ENCODE assay signal across 20 cellular contexts in genomic region chr5:178227138-178227659, GRCh38. TPM values are rescaled to one million over a fixed set of nuclear protein-coding genes. Genes with fewer than 3 reads are reported as not detected.
DNase-seq lines count a peak whose midpoint lies in the region; ATAC-seq and TF ChIP-seq lines count a peak whose summit lies in the region.
"Had no signal": no experiment of that assay in that cellular context is flagged by ENCODE, and none has a peak within 500 bp of the region (broad histone marks: within the 10 kb centered on the region; RNA-seq: fewer than 3 reads in every experiment).

No MANE protein-coding gene starts in this region.

- TF ChIP-seq EP300 in stomach (IDR thresholded peaks at IDR 0.05), result no peak

- H3K4me3 Mint-ChIP-seq in CD4-positive, alpha-beta memory T cell, result peak overlapping the region in 2 of 8 donors; percentile 11 to 40
- peak overlapping the region in 6 of 10 donors; percentile 5 to 74 (median 24) for H3K4me3 Mint-ChIP-seq in naive thymus-derived CD4-positive, alpha-beta T cell

- WGBS in GM23248 (ENCODE audit: low coverage in 1 of 2, low lambda C conversion rate in 2 of 2, missing lambda C conversion rate in 2 of 2), 2 experiments, result 87 to 96% methylated on average over 4 of the region's 4 CpGs
- 87 to 98% (median 95%) methylated on average over 4 of the region's 4 CpGs for WGBS in stomach, 5 donors

- H3K4me2 ChIP-seq in GM23248 (ENCODE audit: unreplicated experiment), result no peak overlapping the region
- H3K4me2 ChIP-seq: BLaER1, PC-9 had no signal

- TF ChIP-seq CTCF in astrocyte of the spinal cord (IDR thresholded peaks at IDR 0.05; ENCODE audit: low read depth, low read length) (no peak), stomach (IDR thresholded peaks at IDR 0.05) (no peak), GM10248 (IDR thresholded peaks at IDR 0.05; ENCODE audit: control extremely low read depth, extremely low read depth, low read depth, missing control alignments) (no peak)

- H4K20me1 ChIP-seq in GM23248 (ENCODE audit: insufficient read depth), result no peaks in the 10 kb centered on the region

- no peaks in the 10 kb centered on the region for H3F3A ChIP-seq in GM23248 (ENCODE audit: insufficient read depth)

- no peaks in the 10 kb centered on the region for H3K27me3 Mint-ChIP-seq in CD4-positive, alpha-beta memory T cell
- no peaks in the 10 kb centered on the region for H3K27me3 Mint-ChIP-seq in naive thymus-derived CD4-positive, alpha-beta T cell

- intact Hi-C loops in CD4-positive, alpha-beta memory T cell (cut with micrococcal nuclease), result no loop called here
- intact Hi-C loops in naive thymus-derived CD4-positive, alpha-beta T cell (cut with micrococcal nuclease), result no loop called here
- intact Hi-C loops in stomach (cut with DNase I; ENCODE audit: low total_unique reads), result no loop called here

- H3K27ac ChIP-seq in CD4-positive, alpha-beta memory T cell (ENCODE audit: low read depth, low read length), result no peak overlapping the region
- H3K27ac ChIP-seq in GM23248 (no peak overlapping the region), stomach (no peak overlapping the region)
- H3K27ac ChIP-seq in naive thymus-derived CD4-positive, alpha-beta T cell (ENCODE audit: low read depth, low read length), result no peak overlapping the region
- H3K27ac ChIP-seq: BLaER1, body of pancreas, PC-9 had no signal

- peaks cover 39% of the 10 kb centered on the region for H3K79me2 ChIP-seq in GM23248 (ENCODE audit: insufficient read depth)

- H3K27ac Mint-ChIP-seq in CD4-positive, alpha-beta memory T cell, result peak overlapping the region in 4 of 7 donors; percentile 1 to 84 (median 36)
- peak overlapping the region in 6 of 9 donors; percentile 2 to 52 (median 22) for H3K27ac Mint-ChIP-seq in naive thymus-derived CD4-positive, alpha-beta T cell

- no peak overlapping the region for H2AFZ ChIP-seq in GM23248
- H2AFZ ChIP-seq: PC-9 had no signal

- no peak for TF ChIP-seq POLR2A in stomach (IDR thresholded peaks at IDR 0.05)

- peaks cover 54% of the 10 kb centered on the region for H3K36me3 ChIP-seq in CD4-positive, alpha-beta memory T cell (ENCODE audit: insufficient read depth, low read length)
- H3K36me3 ChIP-seq in GM23248 (ENCODE audit: low read depth) (peaks cover 19% of the 10 kb centered on the region; the same call in 1 of the 2 replicates), stomach (peaks cover 38 to 92% (median 77%) of the 10 kb centered on the region in 4 donors)
- peaks cover 5 to 72% (median 7%) of the 10 kb centered on the region in 3 experiments for H3K36me3 ChIP-seq in naive thymus-derived CD4-positive, alpha-beta T cell (ENCODE audit: control insufficient read depth in 2 of 3, insufficient read depth in 3 of 3, low read length in 3 of 3)

- in situ Hi-C loops in GM23248 (cut with MboI) (no loop called here), astrocyte of the spinal cord (cut with HindIII; ENCODE audit: low sequenced_read_pairs) (no loop called here)

- H3K27me3 ChIP-seq in CD4-positive, alpha-beta memory T cell (ENCODE audit: insufficient read depth, low read length), result no peaks in the 10 kb centered on the region
- H3K27me3 ChIP-seq in GM23248 (replicated peaks; ENCODE audit: insufficient read depth) (no peaks in the 10 kb centered on the region), stomach (no peaks in the 10 kb centered on the region)
- no peaks in the 10 kb centered on the region for H3K27me3 ChIP-seq in naive thymus-derived CD4-positive, alpha-beta T cell (ENCODE audit: control insufficient read depth in 2 of 2, insufficient read depth in 2 of 2, low read length in 2 of 2)
- H3K27me3 ChIP-seq: BLaER1, body of pancreas had no signal

- no peak overlapping the region for H3K4me3 ChIP-seq in CD4-positive, alpha-beta memory T cell (ENCODE audit: low read length in 2 of 2)
- H3K4me3 ChIP-seq in GM23248 (no peak overlapping the region), astrocyte of the spinal cord (ENCODE audit: low read depth, low read length) (no peak overlapping the region), stomach (no peak overlapping the region)
- H3K4me3 ChIP-seq in naive thymus-derived CD4-positive, alpha-beta T cell (ENCODE audit: low read length), result no peak overlapping the region
- H3K4me3 ChIP-seq: BLaER1, body of pancreas, PC-9 had no signal

- H3K36me3 Mint-ChIP-seq in CD4-positive, alpha-beta memory T cell, result peaks cover 53 to 73% of the 10 kb centered on the region in 2 donors
- H3K36me3 Mint-ChIP-seq in naive thymus-derived CD4-positive, alpha-beta T cell, result peaks cover 16 to 59% (median 33%) of the 10 kb centered on the region in 5 donors

- H3K9ac ChIP-seq in GM23248, result no peak overlapping the region
- H3K9ac ChIP-seq: BLaER1 had no signal

- peaks cover 41 to 74% (median 54%) of the 10 kb centered on the region in 4 donors for H3K4me1 Mint-ChIP-seq in CD4-positive, alpha-beta memory T cell
- peaks cover 46 to 71% (median 56%) of the 10 kb centered on the region in 7 donors for H3K4me1 Mint-ChIP-seq in naive thymus-derived CD4-positive, alpha-beta T cell

- no peaks in the 10 kb centered on the region for H3K9me3 Mint-ChIP-seq in CD4-positive, alpha-beta memory T cell
- peaks cover 0 to 3% (median 0%) of the 10 kb centered on the region in 11 donors for H3K9me3 Mint-ChIP-seq in naive thymus-derived CD4-positive, alpha-beta T cell
- H3K9me3 Mint-ChIP-seq: H9 had no signal

- H3K4me1 ChIP-seq in CD4-positive, alpha-beta memory T cell (ENCODE audit: insufficient read depth, low read length), result peaks cover 29% of the 10 kb centered on the region
- H3K4me1 ChIP-seq in GM23248 (ENCODE audit: insufficient read depth), result peaks cover 7% of the 10 kb centered on the region
- H3K4me1 ChIP-seq in naive thymus-derived CD4-positive, alpha-beta T cell (ENCODE audit: control insufficient read depth in 2 of 2, insufficient read depth in 2 of 2, low read length in 2 of 2), result peaks cover 20% of the 10 kb centered on the region in 2 donors
- H3K4me1 ChIP-seq in stomach, result peaks cover 11 to 54% (median 26%) of the 10 kb centered on the region in 4 donors

- POLR2A ChIA-PET in CD4-positive, alpha-beta memory T cell (lab: Charles Lee; ENCODE audit: partially characterized antibody), result interaction anchor here (1.4 to 7.7 kb wide), 2 partner anchors 12 to 21 kb away, joined by 3 to 72 read pairs; partner anchors contain the start of gene HNRNPAB
- POLR2A ChIA-PET in naive thymus-derived CD4-positive, alpha-beta T cell (lab: Charles Lee), result interaction anchor here (0.9 to 2.4 kb wide), 3 partner anchors 12 to 23 kb away, joined by 3 to 11 read pairs (median 5); partner anchors contain the start of gene HNRNPAB
- POLR2A ChIA-PET in GM10248 (lab: Yijun Ruan, JAX), result interaction anchor here (1.5 kb wide), 1 partner anchor 20 kb away, joined by 3 read pairs; no protein-coding TSS in a partner anchor

- no peaks in the 10 kb centered on the region for H3K9me2 ChIP-seq in GM23248 (ENCODE audit: insufficient read depth)

- CTCF ChIA-PET in CD4-positive, alpha-beta memory T cell (lab: Charles Lee; ENCODE audit: partially characterized antibody), result no interaction called here
- CTCF ChIA-PET in naive thymus-derived CD4-positive, alpha-beta T cell (lab: Charles Lee), result no interaction called here
- CTCF ChIA-PET in GM10248 (lab: Yijun Ruan, JAX), result no interaction called here

- ATAC-seq in naive thymus-derived CD4-positive, alpha-beta T cell, result no peak
- ATAC-seq: body of pancreas had no signal

- DNase-seq in CD4-positive, alpha-beta memory T cell, result no peak
- DNase-seq in GM23248 (peak; percentile 51), astrocyte of the spinal cord (ENCODE audit: low read depth, low spot score) (peak; percentile 59), stomach (no peak), GM10248 (ENCODE audit: extremely low spot score) (no peak), NCI-H226 (no peak)
- DNase-seq in naive thymus-derived CD4-positive, alpha-beta T cell, result no peak
- DNase-seq in stimulated activated CD4-positive, alpha-beta T cell treated with anti-CD3 and anti-CD28 coated beads, Interleukin-4, amount 100 ng/mL, for 24 hours, result no peak
- DNase-seq: activated CD4-positive, CD25-positive, alpha-beta regulatory T cell; body of pancreas; effector memory CD4-positive, alpha-beta T cell; foreskin melanocyte; H9; midbrain; NCI-H187; NCI-H524 treated with DMSO at 0.1 percent for 48 hours; PC-9; trophoblast cell had no signal

- H3K9me3 ChIP-seq in CD4-positive, alpha-beta memory T cell (ENCODE audit: control insufficient read depth in 1 of 2, low read length in 2 of 2), result no peaks in the 10 kb centered on the region
- H3K9me3 ChIP-seq in GM23248 (ENCODE audit: low read depth), result no peaks in the 10 kb centered on the region
- H3K9me3 ChIP-seq in naive thymus-derived CD4-positive, alpha-beta T cell (ENCODE audit: control insufficient read depth in 2 of 3, low read length in 3 of 3), result no peaks in the 10 kb centered on the region
- no peaks in the 10 kb centered on the region for H3K9me3 ChIP-seq in stomach
- H3K9me3 ChIP-seq: BLaER1, body of pancreas had no signal

RNA-seq across cellular contexts. Expression of gene PHYKPL, which starts 5.4 kb away (rescaled TPM):
- 100 to 1,000 TPM; 234 to 251 TPM for total RNA-seq in CD4-positive, alpha-beta memory T cell
- polyA plus RNA-seq in CD4-positive, alpha-beta memory T cell, result 10 to 100 TPM; 38.7 to 44.6 TPM
- total RNA-seq in GM23248 (2014; rRNA removed; shearing (Covaris generic)), result 12.1 and 28.9 TPM in 2 replicates
- polyA plus RNA-seq in GM23248 (2016; fragmentation: Nextera tagmentation; extraction: Ambion mirVana), result 18.4 and 22.9 TPM in 2 replicates
- total RNA-seq in naive thymus-derived CD4-positive, alpha-beta T cell, result 100 to 1,000 TPM; 107 to 265 (median 176) TPM
- polyA plus RNA-seq in naive thymus-derived CD4-positive, alpha-beta T cell, result 10 to 100 TPM; 38.8 to 50.2 TPM
- 100 to 1,000 TPM in 2 of 5 donors, 10 to 100 TPM in 3; 32.1 to 262 (median 56.2) TPM for total RNA-seq in stomach
- 10 to 100 TPM; 22.9 to 38.3 (median 25.9) TPM for polyA plus RNA-seq in stomach

RNA-seq across cellular contexts. Expression of gene HNRNPAB, which starts 22.9 kb away (rescaled TPM):
- total RNA-seq in CD4-positive, alpha-beta memory T cell, result 10 to 100 TPM; 82.1 to 85.3 TPM
- polyA plus RNA-seq in CD4-positive, alpha-beta memory T cell, result 10 to 100 TPM; 29.4 to 75.3 TPM
- 47.6 and 53.4 TPM in 2 replicates for total RNA-seq in GM23248 (2014; rRNA removed; shearing (Covaris generic))
- polyA plus RNA-seq in GM23248 (2016; fragmentation: Nextera tagmentation; extraction: Ambion mirVana), result 111 and 117 TPM in 2 replicates
- 100 to 1,000 TPM in 1 of 5 experiments, 10 to 100 TPM in 4; 68.9 to 197 (median 82.6) TPM for total RNA-seq in naive thymus-derived CD4-positive, alpha-beta T cell
- polyA plus RNA-seq in naive thymus-derived CD4-positive, alpha-beta T cell, result 10 to 100 TPM; 40.6 to 62.4 TPM
- total RNA-seq in stomach, result 100 to 1,000 TPM in 2 of 5 donors, 10 to 100 TPM in 3; 25.1 to 327 (median 92.9) TPM
- 100 to 1,000 TPM; 115 to 139 (median 117) TPM for polyA plus RNA-seq in stomach

RNA-seq across cellular contexts. Expression of gene GMCL2, which starts 40.0 kb away (rescaled TPM):
- not detected for total RNA-seq in CD4-positive, alpha-beta memory T cell
- polyA plus RNA-seq in CD4-positive, alpha-beta memory T cell, result not detected
- not detected in 2 replicates for total RNA-seq in GM23248 (2014; rRNA removed; shearing (Covaris generic))
- polyA plus RNA-seq in GM23248 (2016; fragmentation: Nextera tagmentation; extraction: Ambion mirVana) (not detected in 2 replicates), stomach (not detected)
- total RNA-seq in naive thymus-derived CD4-positive, alpha-beta T cell, result not detected
- polyA plus RNA-seq in naive thymus-derived CD4-positive, alpha-beta T cell, result not detected
- total RNA-seq in stomach, result not detected
- total RNA-seq: body of pancreas, H9, PC-9, posterior vena cava had no signal

Comparison
In these comparisons a context has a peak if more than half of its experiments do, and no peak if none do; other contexts are left out.
1. DNase-seq: peak in GM23248 (single experiment) and astrocyte of the spinal cord (single experiment); none in CD4-positive, alpha-beta memory T cell (0 of 5), naive thymus-derived CD4-positive, alpha-beta T cell (0 of 9), stomach (single experiment), stimulated activated CD4-positive, alpha-beta T cell treated with anti-CD3 and anti-CD28 coated beads, Interleukin-4, amount 100 ng/mL, for 24 hours (single experiment), GM10248 (single experiment) and NCI-H226 (single experiment).